Comparison of ENCODE assay signal across 1 cellular context in genomic region chr19:13960863-13961784, GRCh38.
TF ChIP-seq lines count a peak whose summit lies in the region.

No MANE protein-coding gene starts in this region.

TF ChIP-seq in H1, 55 proteins besides CTCF, POLR2A, EP300 and RAD21:
- TF ChIP-seq SP1 (IDR thresholded peaks at IDR 0.05; ENCODE audit: low read depth, low read length) (no peak), POLR2AphosphoS5 (IDR thresholded peaks at IDR 0.05; ENCODE audit: low read depth, low read length) (no peak; the same call in 1 of the 2 replicates), TAF7 (optimal IDR thresholded peaks at IDR 0.05; ENCODE audit: borderline replicate concordance, low read depth, low read length) (no peak), E2F6 (IDR thresholded peaks at IDR 0.05) (no peak)
